ENCODE assay signal across 32 cellular contexts in genomic region chr18:30149585-30149984, GRCh38.
DNase-seq lines count a peak whose midpoint lies in the region; ATAC-seq, FAIRE-seq and TF ChIP-seq lines count a peak whose summit lies in the region.
"Had no signal": no experiment of that assay in that cellular context is flagged by ENCODE, and none has a peak within 500 bp of the region (broad histone marks: within the 10 kb centered on the region; RNA-seq: fewer than 3 reads in every experiment).

No MANE protein-coding gene starts in this region.

- no peak overlapping the region for H2BK5ac ChIP-seq in IMR-90 (ENCODE audit: low read depth, low read length, poor library complexity, severe bottlenecking)

- no peaks in the 10 kb centered on the region for H3K9me1 ChIP-seq in IMR-90 (ENCODE audit: insufficient read depth, low read length)
- no peaks in the 10 kb centered on the region for H3K9me1 ChIP-seq in K562 (ENCODE audit: control insufficient read depth, insufficient read depth, low read length)

- H3K9me3 ChIP-seq in HepG2 (ENCODE audit: low read length) (no peaks in the 10 kb centered on the region), right lobe of liver (no peaks in the 10 kb centered on the region), IMR-90 (ENCODE audit: control insufficient read depth, insufficient read depth, low read length) (peaks cover 2% of the 10 kb centered on the region; the same call in 1 of the 2 replicates), K562 (replicated peaks; ENCODE audit: control insufficient read depth, insufficient read depth, low read depth, low read length) (no peaks in the 10 kb centered on the region)
- H3K9me3 ChIP-seq: A549, BE2C, BLaER1, Caco-2 had no signal

- BruUV-seq in HepG2 (replicated peaks; lab: Mats Ljungman, UMichigan) = no TSS peak
- no TSS peak for BruUV-seq in IMR-90 (replicated peaks; lab: Mats Ljungman, UMichigan)
- no TSS peak for BruUV-seq in K562 (replicated peaks; lab: Mats Ljungman, UMichigan)

- H2BK20ac ChIP-seq in IMR-90 (ENCODE audit: low read depth, low read length) = no peak overlapping the region

- POLR2A ChIA-PET in HepG2 (lab: Yijun Ruan, JAX) = no interaction called here
- POLR2A ChIA-PET in IMR-90 (lab: Charles Lee; ENCODE audit: unreplicated experiment) = no interaction called here
- POLR2A ChIA-PET in K562 (lab: Yijun Ruan, JAX) = no interaction called here

- no peaks in the 10 kb centered on the region for H3K79me1 ChIP-seq in IMR-90 (ENCODE audit: low read depth in 1 of 2, low read length in 2 of 2)

- H3K27ac ChIP-seq in HepG2 (ENCODE audit: extremely low read length, insufficient read depth, low read length) (no peak overlapping the region), right lobe of liver (no peak overlapping the region), IMR-90 (ENCODE audit: insufficient read depth, low read length) (no peak overlapping the region), K562 (ENCODE audit: extremely low read depth, low read depth, low read length) (no peak overlapping the region)
- H3K27ac ChIP-seq: 22Rv1; A549; BLaER1; BLaER1 treated with 17β-estradiol and CSF1 and Interleukin-3, amounts not matched to agents 10 nM and 100 nM; C4-2B had no signal

- H4K20me1 ChIP-seq in HepG2 (ENCODE audit: insufficient read depth, low read length) (no peaks in the 10 kb centered on the region), IMR-90 (ENCODE audit: insufficient read depth, low read length) (no peaks in the 10 kb centered on the region), K562 (replicated peaks; ENCODE audit: control insufficient read depth, insufficient read depth, low read length) (no peaks in the 10 kb centered on the region)
- H4K20me1 ChIP-seq: BLaER1; BLaER1 treated with 17β-estradiol and CSF1 and Interleukin-3, amounts not matched to agents 10 nM and 100 nM had no signal

- ATAC-seq in HepG2 (no peak), right lobe of liver (no peak), IMR-90 (ENCODE audit: low read depth) (no peak), K562 (no peak), GM21737 (IDR thresholded peaks at IDR 0.05; ENCODE audit: unreplicated experiment) (no peak)
- ATAC-seq: A549; CD8-positive, alpha-beta T cell had no signal

- no peak overlapping the region for H2BK15ac ChIP-seq in IMR-90 (ENCODE audit: low read depth, low read length)

- TF ChIP-seq CTCF in HepG2 (CRISPR knock-in tag; IDR thresholded peaks at IDR 0.05) (no peak), right lobe of liver (IDR thresholded peaks at IDR 0.05) (no peak), IMR-90 (conservative IDR thresholded peaks at IDR 0.05; ENCODE audit: low read depth, low read length) (no peak), K562 (IDR thresholded peaks at IDR 0.05 in 2 of 3, conservative IDR thresholded peaks at IDR 0.05 in 1 of 3; ENCODE audit: insufficient read depth in 2 of 3, low read depth in 1 of 3, low read length in 3 of 3) (no peak)

- DNase-seq in HepG2 (ENCODE audit: low spot score) (no peak), right lobe of liver (no peak), IMR-90 (no peak), K562 (ENCODE audit: extremely low read depth in 1 of 4, low spot score in 3 of 4) (no peak), GM19239 (ENCODE audit: insufficient read length, low spot score) (no peak)
- DNase-seq: 8988T; ACHN; AML-193; BE2C; C1 segment of cervical spinal cord; Caco-2; Calu3; CD4-positive, alpha-beta memory T cell; CD4-positive, alpha-beta T cell; CD4-positive, CD25-positive, alpha-beta regulatory T cell; CD8-positive, alpha-beta memory T cell; CD8-positive, alpha-beta T cell; COR-L47; DMS 273 treated with DMSO at 0.1 percent for 48 hours; DMS153; DMS53; DMS79; DMS79 treated with DMSO at 0.1 percent for 48 hours; DND-41; EL had no signal

- H2BK120ac ChIP-seq in IMR-90 (ENCODE audit: low read depth, low read length) = no peak overlapping the region

- no peak overlapping the region for H3K56ac ChIP-seq in IMR-90 (ENCODE audit: extremely low read depth, insufficient read depth, low read length)

- FAIRE-seq in HepG2 (lab: Jason Lieb, UNC) = no peak
- no peak for FAIRE-seq in K562 (lab: Jason Lieb, UNC)
- no peak for FAIRE-seq in GM19239 (lab: Jason Lieb, UNC)
- FAIRE-seq: A549, D721Med had no signal

- H3K4me2 ChIP-seq in HepG2 (ENCODE audit: low read depth, low read length) (no peak overlapping the region), IMR-90 (ENCODE audit: low read depth, low read length) (no peak overlapping the region), K562 (ENCODE audit: insufficient read depth, low read length) (no peak overlapping the region)
- H3K4me2 ChIP-seq: A549; BLaER1; BLaER1 treated with 17β-estradiol and CSF1 and Interleukin-3, amounts not matched to agents 10 nM and 100 nM had no signal

- H2AK5ac ChIP-seq in IMR-90 (ENCODE audit: low read depth, low read length) = no peak overlapping the region

- no peak overlapping the region for H3K14ac ChIP-seq in IMR-90 (replicated peaks; ENCODE audit: low read depth, low read length)

- TF ChIP-seq POLR2A in HepG2 (IDR thresholded peaks at IDR 0.05; ENCODE audit: insufficient read depth in 1 of 2, low read depth in 2 of 2, low read length in 2 of 2) (no peak), right lobe of liver (IDR thresholded peaks at IDR 0.05) (no peak), IMR-90 (IDR thresholded peaks at IDR 0.05; ENCODE audit: low read depth, low read length) (no peak), K562 (conservative IDR thresholded peaks at IDR 0.05) (no peak)

- H4K5ac ChIP-seq in IMR-90 (ENCODE audit: low read depth, low read length) = no peak overlapping the region

- in situ Hi-C loops in HepG2 (cut with HindIII; ENCODE audit: extremely low pct_ligation_motif_present, low pct_unique_long_range_greater_than_20kb) (no loop called here), IMR-90 (cut with MboI; ENCODE audit: low sequenced_read_pairs) (no loop called here), K562 (cut with MboI) (no loop called here)

- H3K18ac ChIP-seq in IMR-90 (ENCODE audit: low read depth, low read length) = no peak overlapping the region

- H4K8ac ChIP-seq in IMR-90 (ENCODE audit: low read depth in 2 of 2, low read length in 2 of 2) = no peak overlapping the region

- H3K79me2 ChIP-seq in HepG2 (ENCODE audit: insufficient read depth, low read length) (no peaks in the 10 kb centered on the region), K562 (ENCODE audit: control insufficient read depth, insufficient read depth, low read length) (no peaks in the 10 kb centered on the region)

- TF ChIP-seq EP300 in HepG2 (IDR thresholded peaks at IDR 0.05; ENCODE audit: low read depth in 2 of 2, low read length in 2 of 2) = no peak
- TF ChIP-seq EP300 in HepG2 (CRISPR knock-in tag; IDR thresholded peaks at IDR 0.05; ENCODE audit: borderline replicate concordance) = no peak
- TF ChIP-seq EP300 in K562 (IDR thresholded peaks at IDR 0.05; ENCODE audit: low read length) = no peak

- no peak overlapping the region for H2AFZ ChIP-seq in HepG2 (ENCODE audit: low read length)
- no peak overlapping the region for H2AFZ ChIP-seq in IMR-90 (replicated peaks; ENCODE audit: low read length, poor library complexity)
- H2AFZ ChIP-seq in K562 (ENCODE audit: low read depth, low read length) = no peak overlapping the region

- no peaks in the 10 kb centered on the region for H3K36me3 ChIP-seq in HepG2 (replicated peaks in 1 of 2; ENCODE audit: control insufficient read depth in 1 of 2, insufficient read depth in 2 of 2, low read length in 2 of 2)
- H3K36me3 ChIP-seq in right lobe of liver = no peaks in the 10 kb centered on the region
- no peaks in the 10 kb centered on the region for H3K36me3 ChIP-seq in IMR-90 (ENCODE audit: control insufficient read depth, insufficient read depth, low read length)
- no peaks in the 10 kb centered on the region for H3K36me3 ChIP-seq in K562 (ENCODE audit: control insufficient read depth, insufficient read depth, low read length)
- H3K36me3 ChIP-seq: BE2C; BLaER1; BLaER1 treated with 17β-estradiol and CSF1 and Interleukin-3, amounts not matched to agents 10 nM and 100 nM had no signal

- dilution Hi-C loops in IMR-90 (cut with HindIII; ENCODE audit: low sequenced_read_pairs, unreplicated experiment) = no loop called here

- H3K9ac ChIP-seq in HepG2 (ENCODE audit: insufficient read depth, low read depth, low read length) = no peak overlapping the region
- H3K9ac ChIP-seq in IMR-90 (ENCODE audit: low read depth, low read length) = no peak overlapping the region
- H3K9ac ChIP-seq in K562 (ENCODE audit: insufficient read depth in 1 of 2, low read depth in 2 of 2, low read length in 2 of 2) = no peak overlapping the region
- H3K9ac ChIP-seq: BLaER1; BLaER1 treated with 17β-estradiol and CSF1 and Interleukin-3, amounts not matched to agents 10 nM and 100 nM had no signal

- TF ChIP-seq RAD21 in HepG2 (CRISPR knock-in tag; IDR thresholded peaks at IDR 0.05) (no peak), IMR-90 (IDR thresholded peaks at IDR 0.05; ENCODE audit: low read length) (no peak), K562 (CRISPR knock-in tag; conservative IDR thresholded peaks at IDR 0.05 in 1 of 2, IDR thresholded peaks at IDR 0.05 in 1 of 2) (no peak)

- no peak overlapping the region for H3K23ac ChIP-seq in IMR-90 (ENCODE audit: low read depth, low read length)

- H4K91ac ChIP-seq in IMR-90 (ENCODE audit: insufficient read depth, low read depth, low read length) = no peak overlapping the region

- no peak overlapping the region for H3K4ac ChIP-seq in IMR-90 (ENCODE audit: low read depth, low read length)

- H3K27me3 ChIP-seq in HepG2 (ENCODE audit: control insufficient read depth in 1 of 2, insufficient read depth in 2 of 2, low read length in 2 of 2) (no peaks in the 10 kb centered on the region), right lobe of liver (no peaks in the 10 kb centered on the region), IMR-90 (ENCODE audit: control insufficient read depth, insufficient read depth, low read length) (no peaks in the 10 kb centered on the region), K562 (ENCODE audit: control insufficient read depth in 2 of 2, insufficient read depth in 2 of 2, low read length in 2 of 2) (no peaks in the 10 kb centered on the region)
- H3K27me3 ChIP-seq: BE2C; BLaER1; BLaER1 treated with 17β-estradiol and CSF1 and Interleukin-3, amounts not matched to agents 10 nM and 100 nM had no signal

- no peak overlapping the region for H3K4me3 ChIP-seq in HepG2 (replicated peaks in 1 of 3; ENCODE audit: insufficient read depth in 1 of 3, low read depth in 2 of 3, low read length in 3 of 3)
- H3K4me3 ChIP-seq in right lobe of liver = no peak overlapping the region
- no peak overlapping the region for H3K4me3 ChIP-seq in IMR-90 (ENCODE audit: insufficient read depth, low read depth, low read length)
- H3K4me3 ChIP-seq in K562 = no peak overlapping the region
- H3K4me3 ChIP-seq: A549; BLaER1; BLaER1 treated with 17β-estradiol and CSF1 and Interleukin-3, amounts not matched to agents 10 nM and 100 nM had no signal

- CTCF ChIA-PET in HepG2 (lab: Yijun Ruan, JAX; ENCODE audit: low intra/inter-chr PET ratio, low total read pairs) = no interaction called here
- CTCF ChIA-PET in IMR-90 (lab: Yijun Ruan, JAX) = no interaction called here
- CTCF ChIA-PET in K562 (lab: Yijun Ruan, JAX; ENCODE audit: low intra/inter-chr PET ratio) = no interaction called here

- no peak overlapping the region for H2AK9ac ChIP-seq in IMR-90 (replicated peaks; ENCODE audit: low read depth, low read length, poor library complexity)

- intact Hi-C loops in HepG2 (cut with micrococcal nuclease; ENCODE audit: unreplicated experiment) = no loop called here
- intact Hi-C loops in right lobe of liver (cut with DNase I) = no loop called here
- intact Hi-C loops in IMR-90 (cut with micrococcal nuclease) = no loop called here
- intact Hi-C loops in K562 (cut with micrococcal nuclease) = no loop called here

- H3K4me1 ChIP-seq in HepG2 (ENCODE audit: insufficient read depth, low read length) = no peaks in the 10 kb centered on the region
- H3K4me1 ChIP-seq in right lobe of liver = no peaks in the 10 kb centered on the region
- no peaks in the 10 kb centered on the region for H3K4me1 ChIP-seq in IMR-90 (ENCODE audit: control insufficient read depth, insufficient read depth, low read length)
- H3K4me1 ChIP-seq in K562 (replicated peaks in 1 of 2; ENCODE audit: control insufficient read depth in 2 of 2, insufficient read depth in 2 of 2, low read length in 2 of 2) = no peaks in the 10 kb centered on the region
- H3K4me1 ChIP-seq: A549, BE2C, Caco-2 had no signal

Comparison
In these comparisons a context has a peak if more than half of its experiments do, and no peak if none do; other contexts are left out.
1. Of the 241 proteins assayed by ChIP-seq in both HepG2 and K562: peak only in HepG2: none; only in K562: none; in both: MAFF and MAFK; in neither: 239.